14 cellular contexts compared by ENCODE assay signal in genomic region chr18:59149416-59149815, GRCh38.
"Had no signal": no experiment of that assay in that cellular context is flagged by ENCODE, and none has a peak within 500 bp of the region (broad histone marks: within the 10 kb centered on the region; RNA-seq: fewer than 3 reads in every experiment).

No MANE protein-coding gene starts in this region.

- ATAC-seq: body of pancreas, left ventricle myocardium superior had no signal

- H3K36me3 ChIP-seq: vagina had no signal

- H3K4me1 ChIP-seq: suprapubic skin, vagina had no signal

- H3K4me3 ChIP-seq: body of pancreas, dorsolateral prefrontal cortex, suprapubic skin, vagina had no signal

- DNase-seq: activated CD4-positive, CD25-positive, alpha-beta regulatory T cell; activated naive CD4-positive, alpha-beta T cell; activated naive CD8-positive, alpha-beta T cell treated with anti-CD3 and anti-CD28 coated beads, Interleukin-2, amount 10 ng/mL, durations not matched to agents 7 days and 5 days; body of pancreas; dorsolateral prefrontal cortex; left ventricle myocardium superior; occipital lobe; retina; T1000; trophoblast cell had no signal

- H3K9me3 Mint-ChIP-seq: activated naive CD8-positive, alpha-beta T cell treated with anti-CD3 and anti-CD28 coated beads, Interleukin-2, amount 10 ng/mL, durations not matched to agents 7 days and 5 days; memory B cell; stimulated activated naive CD8-positive, alpha-beta T cell treated with anti-CD3 and anti-CD28 coated beads, Interleukin-15, Interleukin-2, amounts not matched to agents 100 ng/mL and 50 ng/mL, for 24 hours had no signal

- H3K27me3 ChIP-seq: body of pancreas, dorsolateral prefrontal cortex, suprapubic skin, vagina had no signal

- H3K27me3 Mint-ChIP-seq: activated naive CD8-positive, alpha-beta T cell treated with anti-CD3 and anti-CD28 coated beads, Interleukin-2, amount 10 ng/mL, durations not matched to agents 7 days and 5 days; memory B cell; stimulated activated naive CD8-positive, alpha-beta T cell treated with anti-CD3 and anti-CD28 coated beads, Interleukin-15, Interleukin-2, amounts not matched to agents 100 ng/mL and 50 ng/mL, for 24 hours had no signal

- H3K27ac Mint-ChIP-seq: activated naive CD8-positive, alpha-beta T cell treated with anti-CD3 and anti-CD28 coated beads, Interleukin-2, amount 10 ng/mL, durations not matched to agents 7 days and 5 days; memory B cell had no signal

- H3K4me3 Mint-ChIP-seq: activated naive CD8-positive, alpha-beta T cell treated with anti-CD3 and anti-CD28 coated beads, Interleukin-2, amount 10 ng/mL, durations not matched to agents 7 days and 5 days; memory B cell; stimulated activated naive CD8-positive, alpha-beta T cell treated with anti-CD3 and anti-CD28 coated beads, Interleukin-15, Interleukin-2, amounts not matched to agents 100 ng/mL and 50 ng/mL, for 24 hours had no signal

- H3K9me3 ChIP-seq: body of pancreas, suprapubic skin, vagina had no signal
